13 cellular contexts compared by ENCODE assay signal in the genomic region with DNA sequence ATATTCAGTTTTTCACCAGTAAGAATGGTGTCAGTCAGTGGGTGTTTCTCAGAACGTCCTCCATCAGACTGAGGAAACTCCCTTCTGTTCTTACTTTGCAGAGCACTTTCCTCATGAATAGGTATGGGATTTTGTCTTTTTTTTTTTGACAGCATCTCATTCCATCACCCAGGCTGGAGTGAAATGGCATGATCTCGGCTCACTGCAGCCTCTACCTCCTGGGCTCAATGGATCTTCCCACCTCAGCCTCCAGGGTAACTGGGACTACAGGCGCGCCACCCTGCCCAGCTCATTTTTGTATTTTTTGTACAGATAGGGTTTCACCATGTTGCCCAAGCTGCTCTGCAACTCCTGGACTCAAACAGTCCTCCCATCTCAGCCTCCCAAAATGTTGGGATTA.
"Had no signal": no experiment of that assay in that cellular context is flagged by ENCODE, and none has a peak within 500 bp of the region (broad histone marks: within the 10 kb centered on the region; RNA-seq: fewer than 3 reads in every experiment).

No MANE protein-coding gene starts in this region.

- H3K27ac Mint-ChIP-seq: activated B cell treated with CpG ODN at 0.5 μM for 24 hours; activated naive CD4-positive, alpha-beta T cell treated with anti-CD3 and anti-CD28 coated beads, Interleukin-2, amount 10 ng/mL, durations not matched to agents 7 days and 5 days had no signal

- H3K4me3 ChIP-seq: body of pancreas, esophagus muscularis mucosa, hepatocyte, ovary, SJCRH30, tibial nerve had no signal

- H3K27ac ChIP-seq: body of pancreas, esophagus muscularis mucosa, hepatocyte, ovary, SJCRH30, tibial nerve had no signal

- H3K36me3 ChIP-seq: ovary, tibial nerve had no signal

- H3K9me3 Mint-ChIP-seq: activated B cell treated with CpG ODN at 0.5 μM for 24 hours; activated naive CD4-positive, alpha-beta T cell treated with anti-CD3 and anti-CD28 coated beads, Interleukin-2, amount 10 ng/mL, durations not matched to agents 7 days and 5 days had no signal

- DNase-seq: activated B cell treated with CpG ODN at 0.5 μM for 24 hours; activated CD4-positive, alpha-beta T cell treated with anti-CD3 and anti-CD28 coated beads, Interleukin-2, amount 50 U/mL, for 1 hour; activated naive CD4-positive, alpha-beta T cell treated with anti-CD3 and anti-CD28 coated beads, Interleukin-2, amount 10 ng/mL, durations not matched to agents 7 days and 5 days; amygdala; body of pancreas; caudate nucleus; ovary; SJCRH30; stimulated activated CD4-positive, alpha-beta T cell treated with anti-CD3 and anti-CD28 coated beads, Interleukin-1b, Interleukin-23, amount 100 ng/mL, for 48 hours; substantia nigra had no signal

- H3K27me3 ChIP-seq: body of pancreas, esophagus muscularis mucosa, hepatocyte, ovary, SJCRH30, tibial nerve had no signal

- ATAC-seq: body of pancreas had no signal

- H3K27me3 Mint-ChIP-seq: activated B cell treated with CpG ODN at 0.5 μM for 24 hours; activated naive CD4-positive, alpha-beta T cell treated with anti-CD3 and anti-CD28 coated beads, Interleukin-2, amount 10 ng/mL, durations not matched to agents 7 days and 5 days had no signal

- H3K9me3 ChIP-seq: body of pancreas, esophagus muscularis mucosa, ovary, SJCRH30, tibial nerve had no signal

- H3K4me3 Mint-ChIP-seq: activated B cell treated with CpG ODN at 0.5 μM for 24 hours; activated naive CD4-positive, alpha-beta T cell treated with anti-CD3 and anti-CD28 coated beads, Interleukin-2, amount 10 ng/mL, durations not matched to agents 7 days and 5 days had no signal
